18 cellular contexts compared by ENCODE assay signal in genomic region chr19:29003641-29004409, GRCh38.
DNase-seq lines count a peak whose midpoint lies in the region; ATAC-seq and TF ChIP-seq lines count a peak whose summit lies in the region.
"Had no signal": no experiment of that assay in that cellular context is flagged by ENCODE, and none has a peak within 500 bp of the region (broad histone marks: within the 10 kb centered on the region; RNA-seq: fewer than 3 reads in every experiment).

No MANE protein-coding gene starts in this region.

- H3K79me2 ChIP-seq in GM23338 (replicated peaks; ENCODE audit: insufficient read depth) = no peaks in the 10 kb centered on the region

- H3K36me3 ChIP-seq in GM23338 (ENCODE audit: insufficient read depth) = no peaks in the 10 kb centered on the region
- H3K36me3 ChIP-seq in endodermal cell (ENCODE audit: control insufficient read depth, insufficient read depth, low read length) = no peaks in the 10 kb centered on the region
- no peaks in the 10 kb centered on the region for H3K36me3 ChIP-seq in upper lobe of right lung

- H3K4me1 Mint-ChIP-seq in GM23338 (peaks cover 18% of the 10 kb centered on the region), endodermal cell (no peaks in the 10 kb centered on the region), nephron (peaks cover 30% of the 10 kb centered on the region)
- H3K4me1 Mint-ChIP-seq: B cell had no signal

- no peaks in the 10 kb centered on the region for H3K27me3 ChIP-seq in GM23338 (ENCODE audit: insufficient read depth)
- H3K27me3 ChIP-seq in endodermal cell (ENCODE audit: control insufficient read depth, insufficient read depth, low read length, poor library complexity, severe bottlenecking) = no peaks in the 10 kb centered on the region
- H3K27me3 ChIP-seq in upper lobe of right lung = no peaks in the 10 kb centered on the region

- H3K36me3 Mint-ChIP-seq in GM23338 (ENCODE audit: low read depth) (no peaks in the 10 kb centered on the region; the same call in 2 of the 3 replicates), endodermal cell (ENCODE audit: low read depth) (no peaks in the 10 kb centered on the region), nephron (ENCODE audit: low read depth) (no peaks in the 10 kb centered on the region)
- H3K36me3 Mint-ChIP-seq: CD8-positive, alpha-beta T cell had no signal

- H3K4me3 ChIP-seq in GM23338 (no peak overlapping the region), endodermal cell (ENCODE audit: low read length) (no peak overlapping the region), upper lobe of right lung (no peak overlapping the region), foreskin fibroblast (ENCODE audit: low read depth in 1 of 2, low read length in 2 of 2) (no peak overlapping the region)

- 82% methylated on average over 4 to 7 of the region's 7 CpGs for WGBS in endodermal cell (ENCODE audit: insufficient coverage in 1 of 2, insufficient read length in 1 of 2), 2 experiments

- no peaks in the 10 kb centered on the region for H4K20me1 ChIP-seq in GM23338 (replicated peaks; ENCODE audit: insufficient read depth)

- H3K4me3 Mint-ChIP-seq in GM23338 (no peak overlapping the region), endodermal cell (no peak overlapping the region), nephron (no peak overlapping the region)
- H3K4me3 Mint-ChIP-seq: B cell; CD8-positive, alpha-beta T cell had no signal

- H3K9me2 ChIP-seq in GM23338 (ENCODE audit: insufficient read depth) = no peaks in the 10 kb centered on the region

- no peak overlapping the region for H3K4me2 ChIP-seq in GM23338

- H3K9me3 ChIP-seq in endodermal cell (ENCODE audit: control insufficient read depth, low read length) (no peaks in the 10 kb centered on the region), upper lobe of right lung (no peaks in the 10 kb centered on the region)

- H3K4me1 ChIP-seq in GM23338 (ENCODE audit: insufficient read depth) (no peaks in the 10 kb centered on the region), endodermal cell (ENCODE audit: control insufficient read depth, insufficient read depth, low read length) (no peaks in the 10 kb centered on the region), upper lobe of right lung (no peaks in the 10 kb centered on the region)

- ATAC-seq in GM23338 (peak; percentile 68), upper lobe of right lung (no peak), HG02840 (IDR thresholded peaks at IDR 0.05; ENCODE audit: low FRiP score, unreplicated experiment) (no peak), HG02852 (IDR thresholded peaks at IDR 0.05; ENCODE audit: unreplicated experiment) (no peak)
- ATAC-seq: CD8-positive, alpha-beta T cell; HCT116; Panc1; SK-N-SH treated with all-trans-retinoic acid at 6 μM for 48 hours had no signal

- H3K9me3 Mint-ChIP-seq in GM23338 (no peaks in the 10 kb centered on the region; the same call in 2 of the 3 replicates), endodermal cell (peaks cover 6% of the 10 kb centered on the region), nephron (no peaks in the 10 kb centered on the region)

- H3K27ac Mint-ChIP-seq in GM23338 (no peak overlapping the region), endodermal cell (no peak overlapping the region), nephron (peak overlapping the region in 2 of 3 experiments; percentile 4 to 88)
- H3K27ac Mint-ChIP-seq: B cell; CD8-positive, alpha-beta T cell had no signal

- H3K9ac ChIP-seq in endodermal cell (ENCODE audit: extremely low read depth, low read length, poor library complexity, severe bottlenecking) = no peak overlapping the region

- H3F3A ChIP-seq in GM23338 (replicated peaks; ENCODE audit: low read depth) = no peaks in the 10 kb centered on the region

- TF ChIP-seq CTCF in GM23338 (conservative IDR thresholded peaks at IDR 0.05; ENCODE audit: low read depth in 2 of 2) (no peak), endodermal cell (conservative IDR thresholded peaks at IDR 0.05) (no peak), nephron (IDR thresholded peaks at IDR 0.05; ENCODE audit: unreplicated experiment in 3 of 3) (no peak), upper lobe of right lung (IDR thresholded peaks at IDR 0.05) (no peak), foreskin fibroblast (IDR thresholded peaks at IDR 0.05; ENCODE audit: low read depth, low read length) (no peak)

- DNase-seq in GM23338 (ENCODE audit: low spot score) (no peak), endodermal cell (no peak), upper lobe of right lung (peak; percentile 46), GOT3 (lab: John Stamatoyannopoulos, UW) (no peak), foreskin fibroblast (no peak)
- DNase-seq: CD8-positive, alpha-beta T cell; KG1; NCI-H1048; NCI-H1694; NCI-H82; Right ventricle myocardium superior had no signal

- H2AFZ ChIP-seq in GM23338 = no peak overlapping the region; the same call in 1 of the 2 replicates

- H3K27ac ChIP-seq in GM23338 (ENCODE audit: low read depth) (no peak overlapping the region), endodermal cell (ENCODE audit: low read depth, low read length) (peak overlapping the region; percentile 16), upper lobe of right lung (no peak overlapping the region)

- H3K27me3 Mint-ChIP-seq in GM23338 (ENCODE audit: insufficient read depth, low read depth, poor library complexity) = peaks cover 9% of the 10 kb centered on the region
- peaks cover 7% of the 10 kb centered on the region for H3K27me3 Mint-ChIP-seq in endodermal cell (ENCODE audit: insufficient read depth)
- H3K27me3 Mint-ChIP-seq in nephron (ENCODE audit: low read depth) = peaks cover 8% of the 10 kb centered on the region
- H3K27me3 Mint-ChIP-seq: B cell had no signal

- intact Hi-C loops in upper lobe of right lung (cut with DNase I) = no loop called here

TF ChIP-seq in GM23338, 12 proteins besides CTCF, POLR2A, EP300 and RAD21:
- no peak for TF ChIP-seq CREB1 (CRISPR knock-in tag; IDR thresholded peaks at IDR 0.05; ENCODE audit: low read depth)
- no peak for TF ChIP-seq POLR2AphosphoS5 (IDR thresholded peaks at IDR 0.05; ENCODE audit: low read depth)
- no peak for TF ChIP-seq STAT1 (IDR thresholded peaks at IDR 0.05; ENCODE audit: unreplicated experiment)

Comparison
In these comparisons a context has a peak if more than half of its experiments do, and no peak if none do; other contexts are left out.
1. H3K27ac Mint-ChIP-seq: peak in nephron (2 of 3); none in GM23338 (single experiment) and endodermal cell (single experiment).